28 cellular contexts compared by ENCODE assay signal in genomic region chr2:2503864-2504418, GRCh38.
"Had no signal": no experiment of that assay in that cellular context is flagged by ENCODE, and none has a peak within 500 bp of the region (broad histone marks: within the 10 kb centered on the region; RNA-seq: fewer than 3 reads in every experiment).

No MANE protein-coding gene starts in this region.

- ATAC-seq: gastrocnemius medialis, left ventricle myocardium superior, psoas muscle, WTC11 had no signal

- H3K4me1 ChIP-seq: gastrocnemius medialis, parathyroid adenoma, psoas muscle, sigmoid colon, transverse colon had no signal

- H3K4me3 ChIP-seq: coronary artery, dorsolateral prefrontal cortex, gastrocnemius medialis, psoas muscle, sigmoid colon, transverse colon had no signal

- H3K27ac ChIP-seq: brain microvascular endothelial cell, coronary artery, dorsolateral prefrontal cortex, gastrocnemius medialis, parathyroid adenoma, psoas muscle, sigmoid colon, transverse colon had no signal

- H3K9me3 ChIP-seq: gastrocnemius medialis, psoas muscle, transverse colon had no signal

- FAIRE-seq: astrocyte, small intestine had no signal

- H3K27me3 ChIP-seq: brain microvascular endothelial cell, dorsolateral prefrontal cortex, gastrocnemius medialis, sigmoid colon, transverse colon had no signal

- H3K27me3 Mint-ChIP-seq: activated CD4-positive, alpha-beta memory T cell treated with anti-CD3 and anti-CD28 coated beads, Interleukin-2, amount 10 ng/mL, durations not matched to agents 7 days and 5 days; activated CD4-positive, alpha-beta T cell treated with anti-CD3 and anti-CD28 coated beads, Interleukin-2, amount 10 ng/mL, durations not matched to agents 7 days and 5 days had no signal

- DNase-seq: activated CD4-positive, alpha-beta memory T cell treated with anti-CD3 and anti-CD28 coated beads, Interleukin-2, amount 10 ng/mL, durations not matched to agents 7 days and 5 days; activated CD4-positive, alpha-beta T cell treated with anti-CD3 and anti-CD28 coated beads for 1 hour; activated CD4-positive, alpha-beta T cell treated with anti-CD3 and anti-CD28 coated beads, Interleukin-2, amount 10 ng/mL, durations not matched to agents 7 days and 5 days; activated CD8-positive, alpha-beta memory T cell treated with anti-CD3 and anti-CD28 coated beads, Interleukin-2, amount 50 U/mL, for 48 hours; activated gamma-delta T cell; activated naive CD4-positive, alpha-beta T cell treated with anti-CD3 and anti-CD28 coated beads, Interleukin-2, amount 50 U/mL, for 16 hours; activated T-cell treated with anti-CD3 and anti-CD28 coated beads, Interleukin-2, amount 50 U/mL, for 24 hours; amniotic stem cell; brain microvascular endothelial cell; dorsolateral prefrontal cortex; effector memory CD4-positive, alpha-beta T cell; gastrocnemius medialis; glutamatergic neuron; islet precursor cell; left ventricle myocardium superior; psoas muscle; sigmoid colon; small intestine; stimulated activated CD4-positive, alpha-beta T cell treated with anti-CD3 and anti-CD28 coated beads, Interleukin-4, amount 100 ng/mL, for 4 hours; stimulated activated CD8-positive, alpha-beta memory T cell treated with anti-CD3 and anti-CD28 coated beads, Interleukin-4, amount 100 ng/mL, for 48 hours; stimulated activated naive CD4-positive, alpha-beta T cell; T-helper 2 cell; transverse colon had no signal

- H3K27ac Mint-ChIP-seq: activated CD4-positive, alpha-beta memory T cell treated with anti-CD3 and anti-CD28 coated beads, Interleukin-2, amount 10 ng/mL, durations not matched to agents 7 days and 5 days; activated CD4-positive, alpha-beta T cell treated with anti-CD3 and anti-CD28 coated beads, Interleukin-2, amount 10 ng/mL, durations not matched to agents 7 days and 5 days; activated T-cell treated with anti-CD3 and anti-CD28 coated beads, Interleukin-2, amount 50 U/mL, for 24 hours; nephron; WTC11 had no signal

- H3K36me3 ChIP-seq: brain microvascular endothelial cell, gastrocnemius medialis, sigmoid colon, transverse colon had no signal

- H3K4me1 Mint-ChIP-seq: activated CD4-positive, alpha-beta memory T cell treated with anti-CD3 and anti-CD28 coated beads, Interleukin-2, amount 10 ng/mL, durations not matched to agents 7 days and 5 days; activated CD4-positive, alpha-beta T cell treated with anti-CD3 and anti-CD28 coated beads, Interleukin-2, amount 10 ng/mL, durations not matched to agents 7 days and 5 days; nephron; WTC11 had no signal

- H3K4me3 Mint-ChIP-seq: activated CD4-positive, alpha-beta memory T cell treated with anti-CD3 and anti-CD28 coated beads, Interleukin-2, amount 10 ng/mL, durations not matched to agents 7 days and 5 days; activated CD4-positive, alpha-beta T cell treated with anti-CD3 and anti-CD28 coated beads, Interleukin-2, amount 10 ng/mL, durations not matched to agents 7 days and 5 days; activated T-cell treated with anti-CD3 and anti-CD28 coated beads, Interleukin-2, amount 50 U/mL, for 24 hours; nephron; WTC11 had no signal

- H3K9me3 Mint-ChIP-seq: activated CD4-positive, alpha-beta memory T cell treated with anti-CD3 and anti-CD28 coated beads, Interleukin-2, amount 10 ng/mL, durations not matched to agents 7 days and 5 days; activated CD4-positive, alpha-beta T cell treated with anti-CD3 and anti-CD28 coated beads, Interleukin-2, amount 10 ng/mL, durations not matched to agents 7 days and 5 days; activated T-cell treated with anti-CD3 and anti-CD28 coated beads, Interleukin-2, amount 50 U/mL, for 24 hours had no signal
